9 cellular contexts compared by ENCODE assay signal in the genomic region with DNA sequence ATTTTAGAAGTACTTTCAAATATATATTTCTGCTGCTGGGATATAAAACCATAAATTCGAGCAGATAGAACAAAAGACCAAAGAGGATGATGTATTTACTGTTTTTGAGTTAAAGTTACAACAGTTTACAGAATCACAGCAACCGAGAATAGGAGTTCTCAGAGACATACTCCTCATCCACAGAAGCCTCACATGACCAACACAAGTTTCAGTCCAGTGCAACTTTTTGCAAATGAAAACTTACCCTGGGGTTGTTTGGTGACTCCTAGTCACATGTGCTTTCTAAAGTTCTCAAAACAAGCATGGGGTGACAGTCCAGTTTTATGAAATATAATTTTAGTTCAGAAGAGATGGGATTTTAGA.
DNase-seq lines count a peak whose midpoint lies in the region; ATAC-seq and TF ChIP-seq lines count a peak whose summit lies in the region.
"Had no signal": no experiment of that assay in that cellular context is flagged by ENCODE, and none has a peak within 500 bp of the region (broad histone marks: within the 10 kb centered on the region; RNA-seq: fewer than 3 reads in every experiment).

No MANE protein-coding gene starts in this region.

- DNase-seq in T-helper 2 cell treated with Interferon-gamma antibody and Interleukin-4, amounts not matched to agents 5 μg/mL and 100 μg/mL, for 36 hours (ENCODE audit: low spot score) = no peak
- no peak for DNase-seq in progenitor cell of endocrine pancreas (ENCODE audit: low spot score, unreplicated experiment)
- DNase-seq in NCI-H1930 (lab: John Stamatoyannopoulos, UW) = no peak
- DNase-seq in globus pallidus (ENCODE audit: low spot score) = no peak
- DNase-seq: MM.1S had no signal

- peak overlapping the region; percentile 35; the same call in 1 of the 2 replicates for H3K27ac ChIP-seq in ACC112 (ENCODE audit: low read depth, low read length)
- H3K27ac ChIP-seq in iPS-20b (ENCODE audit: low read length) = no peak overlapping the region

- no peaks in the 10 kb centered on the region for H3K27me3 Mint-ChIP-seq in T-helper 2 cell treated with Interferon-gamma antibody and Interleukin-4, amounts not matched to agents 5 μg/mL and 100 μg/mL, for 36 hours (ENCODE audit: low read depth)
- no peaks in the 10 kb centered on the region for H3K27me3 Mint-ChIP-seq in progenitor cell of endocrine pancreas

- H3K36me3 Mint-ChIP-seq in T-helper 2 cell treated with Interferon-gamma antibody and Interleukin-4, amounts not matched to agents 5 μg/mL and 100 μg/mL, for 36 hours (ENCODE audit: low read depth) = peaks cover 41% of the 10 kb centered on the region
- no peaks in the 10 kb centered on the region for H3K36me3 Mint-ChIP-seq in progenitor cell of endocrine pancreas (ENCODE audit: insufficient read depth)

- no peaks in the 10 kb centered on the region for H3K9me3 Mint-ChIP-seq in T-helper 2 cell treated with Interferon-gamma antibody and Interleukin-4, amounts not matched to agents 5 μg/mL and 100 μg/mL, for 36 hours
- no peaks in the 10 kb centered on the region for H3K9me3 Mint-ChIP-seq in progenitor cell of endocrine pancreas (ENCODE audit: low read depth)

- no peaks in the 10 kb centered on the region for H3K27me3 ChIP-seq in ACC112 (ENCODE audit: insufficient read depth, low read length)
- no peaks in the 10 kb centered on the region for H3K27me3 ChIP-seq in iPS-20b (ENCODE audit: insufficient read depth, low read length)

- ATAC-seq in GM21381 (IDR thresholded peaks at IDR 0.05; ENCODE audit: unreplicated experiment) (peak; percentile 59), GM19035 (IDR thresholded peaks at IDR 0.05; ENCODE audit: unreplicated experiment) (no peak)

- peaks cover 14% of the 10 kb centered on the region for H3K4me1 ChIP-seq in ACC112 (ENCODE audit: control insufficient read depth, insufficient read depth, low read length, unreplicated experiment)
- H3K4me1 ChIP-seq in iPS-20b (ENCODE audit: insufficient read depth, low read length) = peaks cover 22% of the 10 kb centered on the region

- no peaks in the 10 kb centered on the region for H3K79me2 ChIP-seq in ACC112 (ENCODE audit: control insufficient read depth, insufficient read depth, low read length, unreplicated experiment)

- no peak overlapping the region for H2AFZ ChIP-seq in ACC112 (ENCODE audit: low read length, unreplicated experiment)

- H3K4me1 Mint-ChIP-seq in T-helper 2 cell treated with Interferon-gamma antibody and Interleukin-4, amounts not matched to agents 5 μg/mL and 100 μg/mL, for 36 hours (ENCODE audit: low read depth) = peaks cover 69% of the 10 kb centered on the region
- H3K4me1 Mint-ChIP-seq in progenitor cell of endocrine pancreas (ENCODE audit: low read depth) = peaks cover 19% of the 10 kb centered on the region

- peak overlapping the region; percentile 21; the same call in 1 of the 2 replicates for H3K9ac ChIP-seq in iPS-20b (ENCODE audit: low read depth, low read length)

- H3K4me3 Mint-ChIP-seq in T-helper 2 cell treated with Interferon-gamma antibody and Interleukin-4, amounts not matched to agents 5 μg/mL and 100 μg/mL, for 36 hours = peak overlapping the region; percentile 88
- H3K4me3 Mint-ChIP-seq in progenitor cell of endocrine pancreas (ENCODE audit: low read depth) = no peak overlapping the region

- H3K27ac Mint-ChIP-seq in T-helper 2 cell treated with Interferon-gamma antibody and Interleukin-4, amounts not matched to agents 5 μg/mL and 100 μg/mL, for 36 hours = peak overlapping the region; percentile 88
- no peak overlapping the region for H3K27ac Mint-ChIP-seq in progenitor cell of endocrine pancreas

- no peaks in the 10 kb centered on the region for H3K36me3 ChIP-seq in ACC112 (ENCODE audit: insufficient read depth, low read length)
- H3K36me3 ChIP-seq in iPS-20b (ENCODE audit: insufficient read depth, low read depth, low read length) = no peaks in the 10 kb centered on the region

- no peak overlapping the region for H3K4me3 ChIP-seq in ACC112 (ENCODE audit: low read depth, low read length)
- H3K4me3 ChIP-seq in iPS-20b (ENCODE audit: low read length) = no peak overlapping the region; the same call in 1 of the 2 replicates

- no peak for TF ChIP-seq CTCF in progenitor cell of endocrine pancreas (IDR thresholded peaks at IDR 0.05; ENCODE audit: unreplicated experiment)

- H3K9me3 ChIP-seq in iPS-20b (ENCODE audit: insufficient read depth, low read depth, low read length) = no peaks in the 10 kb centered on the region
